ENCODE assay signal across 8 cellular contexts in the genomic region with DNA sequence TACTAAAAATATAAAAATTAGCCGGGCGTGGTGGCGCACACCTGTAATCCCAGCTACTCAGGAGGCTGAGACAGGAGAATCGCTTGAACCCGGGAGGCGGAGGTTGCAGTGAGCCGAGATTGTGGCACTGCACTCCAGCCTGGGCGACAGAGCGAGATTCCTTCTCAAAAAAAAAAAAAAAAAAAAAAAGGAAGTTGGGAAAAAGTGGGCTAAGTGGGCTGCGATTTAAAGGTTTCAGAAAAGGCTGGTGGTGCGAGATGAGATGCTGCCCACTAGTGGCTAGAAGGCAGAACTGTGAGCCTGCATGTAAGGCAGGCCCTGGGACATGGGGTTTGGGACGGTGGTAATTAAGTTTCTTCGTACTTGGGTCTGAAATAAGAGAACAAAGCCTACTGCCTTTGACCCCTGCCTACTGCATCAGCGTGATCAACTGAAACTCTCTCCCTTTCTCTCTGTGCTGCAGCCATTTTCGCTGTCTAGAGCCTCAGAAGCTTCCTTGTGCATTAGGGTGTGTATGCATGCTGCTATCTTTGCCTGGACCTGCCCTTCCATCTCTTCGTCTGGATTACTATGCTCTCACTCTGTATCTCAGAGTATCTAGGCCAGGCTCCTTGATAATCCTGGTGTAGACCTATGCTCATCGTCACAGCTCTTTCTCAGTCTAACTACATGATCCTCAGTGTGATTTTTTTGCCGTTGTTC. TPM values are rescaled to one million over a fixed set of nuclear protein-coding genes. Genes with fewer than 3 reads are reported as not detected.
DNase-seq lines count a peak whose midpoint lies in the region; ATAC-seq and TF ChIP-seq lines count a peak whose summit lies in the region.

No MANE protein-coding gene starts in this region.

- no peak overlapping the region for H3K4me3 Mint-ChIP-seq in neural crest cell

- H3K4me2 ChIP-seq in PC-9, result no peak overlapping the region

- H3K27ac ChIP-seq in PC-9, result no peak overlapping the region

- H3K4me1 Mint-ChIP-seq in neural crest cell, result peaks cover 31% of the 10 kb centered on the region

- no peaks in the 10 kb centered on the region for H3K9me2 ChIP-seq in PC-9 (ENCODE audit: insufficient read depth)

- CTCF ChIA-PET in PC-9 (lab: Charles Lee), result interaction anchor here (0.6 to 1.7 kb wide), 6 partner anchors 25 to 370 kb away, joined by 3 to 11 read pairs (median 9); no protein-coding TSS in a partner anchor

- no peaks in the 10 kb centered on the region for H3K79me2 ChIP-seq in PC-9 (ENCODE audit: low read depth)

- no TSS peak for BruUV-seq in PC-9 (replicated peaks; lab: Mats Ljungman, UMichigan)

- H2AFZ ChIP-seq in PC-9, result no peak overlapping the region

- H3K36me3 Mint-ChIP-seq in neural crest cell (ENCODE audit: low read depth), result no peaks in the 10 kb centered on the region

- no peaks in the 10 kb centered on the region for H3K9me3 Mint-ChIP-seq in neural crest cell

- ATAC-seq in GM18868 (IDR thresholded peaks at IDR 0.05; ENCODE audit: unreplicated experiment), result no peak

- no peaks in the 10 kb centered on the region for H3F3A ChIP-seq in PC-9 (ENCODE audit: insufficient read depth, low read depth)

- no peak overlapping the region for H3K4me3 ChIP-seq in PC-9
- H3K4me3 ChIP-seq in fibroblast of mammary gland (ENCODE audit: control insufficient read depth, low read depth, low read length), result no peak overlapping the region

- H4K20me1 ChIP-seq in PC-9 (ENCODE audit: insufficient read depth), result no peaks in the 10 kb centered on the region

- H3K9me3 ChIP-seq in PC-9 (ENCODE audit: insufficient read depth, low read depth), result no peaks in the 10 kb centered on the region

- H3K27me3 ChIP-seq in PC-9 (ENCODE audit: insufficient read depth, low read depth), result peaks cover 15% of the 10 kb centered on the region

- TF ChIP-seq CTCF in PC-9 (conservative IDR thresholded peaks at IDR 0.05) (peak; percentile 83), fibroblast of mammary gland (conservative IDR thresholded peaks at IDR 0.05; ENCODE audit: control insufficient read depth, insufficient read depth, low read depth, low read length) (peak; percentile 97), neural crest cell (conservative IDR thresholded peaks at IDR 0.05) (peak; percentile 87)

- H3K4me1 ChIP-seq in PC-9 (replicated peaks; ENCODE audit: insufficient read depth), result no peaks in the 10 kb centered on the region

- intact Hi-C loops in PC-9 (cut with micrococcal nuclease; ENCODE audit: unreplicated experiment) (loop anchor here (1.0 kb wide), 1 partner anchor 65 kb away; no protein-coding TSS in a partner anchor), posterior vena cava (cut with DNase I) (loop anchor here (2.0 kb wide), 2 partner anchors 66 to 150 kb away; no protein-coding TSS in a partner anchor)

- no peak overlapping the region for H3K27ac Mint-ChIP-seq in neural crest cell (ENCODE audit: unreplicated experiment)

- peaks cover 27% of the 10 kb centered on the region for H3K27me3 Mint-ChIP-seq in neural crest cell (ENCODE audit: low read depth)

- POLR2A ChIA-PET in PC-9 (lab: Charles Lee; ENCODE audit: unreplicated experiment), result no interaction called here

- no peaks in the 10 kb centered on the region for H3K36me3 ChIP-seq in PC-9 (ENCODE audit: low read depth)

- DNase-seq in D341Med (ENCODE audit: low spot score) (peak; percentile 88), HT1080 (ENCODE audit: low read depth) (peak; percentile 56), PC-9 (peak in 1 of 2 experiments; percentile 45), fibroblast of mammary gland (ENCODE audit: low read depth) (peak; percentile 65), neural crest cell (ENCODE audit: low read depth, low spot score) (peak; percentile 49), posterior vena cava (ENCODE audit: low spot score) (no peak)
- DNase-seq in activated T-cell treated with anti-CD3 and anti-CD28 coated beads, Interleukin-2, amount 50 U/mL, for 48 hours, result peak; percentile 55 to 65

RNA-seq across cellular contexts. Expression of gene FMOD, which starts 12.4 kb away (rescaled TPM):
- 0.20 TPM in 1 of 2 replicates, not detected in the other for total RNA-seq in HT1080 (2014; rRNA removed; shearing (Covaris generic))
- not detected in 2 replicates for polyA plus RNA-seq in HT1080 (2015; cell fraction: cytosol; rRNA removed)
- polyA plus RNA-seq in HT1080 (2015; cell fraction: nucleus; rRNA removed), result not detected in 2 replicates
- total RNA-seq in PC-9 (2021) (not detected in 2 replicates), neural crest cell (0.35 and 0.39 TPM in 2 replicates), posterior vena cava (100 to 1,000 TPM; 102 to 216 TPM)

RNA-seq across cellular contexts. Expression of gene BTG2, which starts 33.2 kb away (rescaled TPM):
- total RNA-seq in HT1080 (2014; rRNA removed; shearing (Covaris generic)), result 10.9 and 11.8 TPM in 2 replicates
- 10.4 and 10.8 TPM in 2 replicates for polyA plus RNA-seq in HT1080 (2015; cell fraction: cytosol; rRNA removed)
- polyA plus RNA-seq in HT1080 (2015; cell fraction: nucleus; rRNA removed), result 6.6 and 8.0 TPM in 2 replicates
- total RNA-seq in PC-9 (2021) (11.1 and 13.8 TPM in 2 replicates), neural crest cell (16.1 and 18.1 TPM in 2 replicates), posterior vena cava (100 to 1,000 TPM in 1 of 2 donors, 10 to 100 TPM in 1; 64.7 to 153 TPM)

Comparison
In these comparisons a context has a peak if more than half of its experiments do, and no peak if none do; other contexts are left out.
1. RNA of gene FMOD, which starts 12.4 kb away (total RNA-seq): 102 to 216 TPM in posterior vena cava; 0.35 to 0.39 TPM in neural crest cell, 0.20 TPM in HT1080 and not detected in PC-9; every median in the first group is over 10 times any median in the second.
2. Peak in every context shown above with its lines, with median percentiles within 50 percentile points of each other: CTCF ChIP-seq.